ENCODE assay signal across 20 cellular contexts in genomic region chr15:69095280-69095679, GRCh38.
"Had no signal": no experiment of that assay in that cellular context is flagged by ENCODE, and none has a peak within 500 bp of the region (broad histone marks: within the 10 kb centered on the region; RNA-seq: fewer than 3 reads in every experiment).

No MANE protein-coding gene starts in this region.

- H3K27ac ChIP-seq: parathyroid adenoma, sigmoid colon, stomach, thyroid gland had no signal

- H3K4me1 Mint-ChIP-seq: naive B cell; stimulated activated effector memory CD8-positive, alpha-beta T cell treated with anti-CD3 and anti-CD28 coated beads, Interleukin-12 subunit alpha, Interleukin-12 subunit beta, amount 100 ng/mL, for 72 hours had no signal

- H3K4me3 ChIP-seq: dorsolateral prefrontal cortex, mucosa of descending colon, sigmoid colon, stomach, thyroid gland had no signal

- H3K27ac Mint-ChIP-seq: mesothelial cell of epicardium; natural killer cell treated with Interleukin-12 subunit alpha and Interleukin-12 subunit beta and Interleukin-15 and Interleukin-18, amount 100 ng/mL, for 72 hours; progenitor cell of endocrine pancreas; stimulated activated effector memory CD8-positive, alpha-beta T cell treated with anti-CD3 and anti-CD28 coated beads, Interleukin-12 subunit alpha, Interleukin-12 subunit beta, amount 100 ng/mL, for 72 hours; type B pancreatic cell had no signal

- H3K9me3 Mint-ChIP-seq: naive B cell; natural killer cell treated with Interleukin-12 subunit alpha and Interleukin-12 subunit beta and Interleukin-15 and Interleukin-18, amount 100 ng/mL, for 72 hours; neural crest cell; stimulated activated effector memory CD8-positive, alpha-beta T cell treated with anti-CD3 and anti-CD28 coated beads, Interleukin-12 subunit alpha, Interleukin-12 subunit beta, amount 100 ng/mL, for 72 hours; type B pancreatic cell had no signal

- H3K9me3 ChIP-seq: mucosa of descending colon, sigmoid colon, stomach, thyroid gland had no signal

- H3K27me3 ChIP-seq: dorsolateral prefrontal cortex, sigmoid colon, thyroid gland had no signal

- H3K4me1 ChIP-seq: sigmoid colon, thyroid gland had no signal

- H3K4me3 Mint-ChIP-seq: mesothelial cell of epicardium; naive B cell; natural killer cell treated with Interleukin-12 subunit alpha and Interleukin-12 subunit beta and Interleukin-15 and Interleukin-18, amount 100 ng/mL, for 72 hours; neural crest cell; stimulated activated effector memory CD8-positive, alpha-beta T cell treated with anti-CD3 and anti-CD28 coated beads, Interleukin-12 subunit alpha, Interleukin-12 subunit beta, amount 100 ng/mL, for 72 hours; type B pancreatic cell had no signal

- H3K36me3 ChIP-seq: sigmoid colon, stomach, thyroid gland had no signal

- DNase-seq: effector CD4-positive, alpha-beta T cell; hippocampal formation; left colon; mesenchymal stem cell; mucosa of descending colon; naive B cell; sigmoid colon; stimulated activated CD4-positive, alpha-beta T cell treated with anti-CD3 and anti-CD28 coated beads, Interleukin-2, amount 100 ng/mL, for 24 hours; stimulated activated CD4-positive, alpha-beta T cell treated with anti-CD3 and anti-CD28 coated beads, Interleukin-4, amount 100 ng/mL, for 24 hours; stimulated activated naive CD4-positive, alpha-beta T cell treated with Interleukin-2 at 50 U/mL for 16 hours; stomach; thyroid gland had no signal

- ATAC-seq: left colon; mucosa of descending colon; natural killer cell treated with Interleukin-12 subunit alpha and Interleukin-12 subunit beta and Interleukin-15 and Interleukin-18, amount 100 ng/mL, for 72 hours; stimulated activated effector memory CD8-positive, alpha-beta T cell treated with anti-CD3 and anti-CD28 coated beads, Interleukin-12 subunit alpha, Interleukin-12 subunit beta, amount 100 ng/mL, for 72 hours had no signal

- H3K9ac ChIP-seq: parathyroid adenoma had no signal

- H3K27me3 Mint-ChIP-seq: type B pancreatic cell had no signal

- H2AFZ ChIP-seq: parathyroid adenoma had no signal

- H3K36me3 Mint-ChIP-seq: mesothelial cell of epicardium; naive B cell; natural killer cell treated with Interleukin-12 subunit alpha and Interleukin-12 subunit beta and Interleukin-15 and Interleukin-18, amount 100 ng/mL, for 72 hours; stimulated activated effector memory CD8-positive, alpha-beta T cell treated with anti-CD3 and anti-CD28 coated beads, Interleukin-12 subunit alpha, Interleukin-12 subunit beta, amount 100 ng/mL, for 72 hours; type B pancreatic cell had no signal

- H3K79me2 ChIP-seq: parathyroid adenoma had no signal
